Comparison of ENCODE assay signal across 16 cellular contexts in the genomic region with DNA sequence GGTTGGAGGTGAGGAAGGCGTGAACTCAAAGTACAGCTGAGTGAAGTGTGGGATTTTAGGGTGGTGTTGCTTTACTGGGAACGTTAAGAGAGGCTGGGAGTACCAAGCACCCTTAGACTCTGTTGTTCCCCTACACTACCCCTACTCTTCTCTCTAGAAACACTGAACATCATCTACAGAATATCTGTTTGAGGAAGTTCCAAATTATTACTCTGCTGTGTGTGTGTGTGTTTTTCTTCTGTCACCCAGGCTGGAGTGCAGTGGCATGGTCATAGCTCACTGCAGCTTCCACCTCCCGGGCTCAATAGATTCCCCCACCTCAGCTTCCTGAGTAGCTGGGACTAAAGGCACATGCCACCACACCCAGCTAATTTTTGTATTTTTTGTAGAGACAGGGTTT.
DNase-seq lines count a peak whose midpoint lies in the region; ATAC-seq, FAIRE-seq and TF ChIP-seq lines count a peak whose summit lies in the region.
"Had no signal": no experiment of that assay in that cellular context is flagged by ENCODE, and none has a peak within 500 bp of the region (broad histone marks: within the 10 kb centered on the region; RNA-seq: fewer than 3 reads in every experiment).

No MANE protein-coding gene starts in this region.

- TF ChIP-seq EP300 in GM12878 (IDR thresholded peaks at IDR 0.05; ENCODE audit: borderline replicate concordance in 1 of 2, control insufficient read depth in 1 of 2, low read depth in 2 of 2, low read length in 2 of 2), result no peak

- H4K5ac ChIP-seq in H9 (ENCODE audit: insufficient read length, low read depth, low read length), result no peak overlapping the region

- CTCF ChIA-PET in GM12878 (lab: Yijun Ruan, JAX), result interaction anchor here (0.8 to 5.7 kb wide), 16 partner anchors 9 to 283 kb away, joined by 3 to 26 read pairs (median 4); partner anchors contain the start of gene GRPR

- H3K4me3 ChIP-seq in GM12878 (no peak overlapping the region), trophoblast cell (ENCODE audit: low read depth, low read length) (no peak overlapping the region), prostate gland (no peak overlapping the region)
- H3K4me3 ChIP-seq: K562 had no signal

- H3K79me1 ChIP-seq in H9 (ENCODE audit: insufficient read depth, low read depth, low read length, poor library complexity, severe bottlenecking) (no peaks in the 10 kb centered on the region), trophoblast cell (ENCODE audit: low read length) (no peaks in the 10 kb centered on the region)

- intact Hi-C loops in GM12878 (cut with micrococcal nuclease; ENCODE audit: unreplicated experiment), result loop anchor here (5.0 to 10.0 kb wide), 2 partner anchors 281 to 373 kb away; no protein-coding TSS in a partner anchor
- intact Hi-C loops in prostate gland (cut with DNase I), result no loop called here

- H3K27ac ChIP-seq in H9 (ENCODE audit: insufficient read length, low read depth, low read length), result no peak overlapping the region
- no peak overlapping the region for H3K27ac ChIP-seq in GM12878 (ENCODE audit: control insufficient read depth, insufficient read depth)
- no peak overlapping the region for H3K27ac ChIP-seq in trophoblast cell (ENCODE audit: low read depth, low read length)
- no peak overlapping the region for H3K27ac ChIP-seq in prostate gland

- DNase-seq in H9 (no peak), NOMO-1 (lab: John Stamatoyannopoulos, UW; ENCODE audit: unreplicated experiment in 2 of 2) (peak; percentile 33 to 45), GM12878 (ENCODE audit: low read depth, low spot score) (no peak), trophoblast cell (no peak), prostate gland (ENCODE audit: low spot score) (no peak)
- no peak for DNase-seq in stimulated activated CD4-positive, alpha-beta T cell treated with anti-CD3 and anti-CD28 coated beads, Interleukin-4, amount 100 ng/mL, for 1 hour
- DNase-seq: BE2C; GOT3; NCI-H2029 treated with DMSO at 0.1 percent for 48 hours; NCI-H226; NK-92 treated with Interleukin-12 subunit alpha and Interleukin-12 subunit beta, amount 100 ng/mL, for 24 hours; Right ventricle myocardium superior; T-cell had no signal

- no peak overlapping the region for H2BK20ac ChIP-seq in H9 (ENCODE audit: low read depth, low read length, poor library complexity, severe bottlenecking)

- RAD21 ChIA-PET in GM12878 (lab: Charles Lee; ENCODE audit: unreplicated experiment), result interaction anchor here (1.5 to 3.9 kb wide), 6 partner anchors 18 to 280 kb away, joined by 4 to 17 read pairs (median 10); partner anchors contain the start of gene GRPR

- H3K79me2 ChIP-seq in H9 (ENCODE audit: insufficient read depth, low read length) (no peaks in the 10 kb centered on the region), GM12878 (ENCODE audit: control insufficient read depth, insufficient read depth, low read length) (no peaks in the 10 kb centered on the region), trophoblast cell (ENCODE audit: control insufficient read depth, insufficient read depth, low read length, poor library complexity) (no peaks in the 10 kb centered on the region)

- BruUV-seq in GM12878 (replicated peaks; lab: Mats Ljungman, UMichigan), result no TSS peak

- H3K9ac ChIP-seq in H9 (ENCODE audit: extremely low read depth, insufficient read length, low read length) (no peak overlapping the region), GM12878 (ENCODE audit: control insufficient read depth, insufficient read depth, low read length) (no peak overlapping the region), trophoblast cell (ENCODE audit: low read length) (no peak overlapping the region)

- TF ChIP-seq CTCF in H9 (conservative IDR thresholded peaks at IDR 0.05), result no peak
- no peak for TF ChIP-seq CTCF in GM12878 (IDR thresholded peaks at IDR 0.05 in 2 of 3, conservative IDR thresholded peaks at IDR 0.05 in 1 of 3; ENCODE audit: control insufficient read depth in 2 of 3, extremely low read depth in 1 of 3, insufficient read depth in 1 of 3, low read depth in 3 of 3, low read length in 3 of 3)
- TF ChIP-seq CTCF in prostate gland (IDR thresholded peaks at IDR 0.05), result no peak

- peak overlapping the region in 2 of 3 experiments; percentile 28 to 41; a peak in 3 of 7 replicates for H3K27ac Mint-ChIP-seq in H9
- H3K27ac Mint-ChIP-seq: T-cell had no signal

- no peak overlapping the region for H3K4me3 Mint-ChIP-seq in H9
- H3K4me3 Mint-ChIP-seq: CD4-positive, CD25-positive, alpha-beta regulatory T cell; T-cell had no signal

- no peak overlapping the region for H4K12ac ChIP-seq in trophoblast cell (ENCODE audit: low read depth, low read length)

- no peak overlapping the region for H2BK12ac ChIP-seq in H9 (ENCODE audit: insufficient read length, low read depth, low read length)
- H2BK12ac ChIP-seq in trophoblast cell (ENCODE audit: low read length), result peak overlapping the region; percentile 40

- H2AK5ac ChIP-seq in H9 (ENCODE audit: insufficient read length, low read length) (no peak overlapping the region), trophoblast cell (ENCODE audit: low read length) (no peak overlapping the region)

- H3K18ac ChIP-seq in H9 (ENCODE audit: insufficient read length, low read depth, low read length) (no peak overlapping the region), trophoblast cell (ENCODE audit: low read length) (no peak overlapping the region)

- H2BK120ac ChIP-seq in H9 (ENCODE audit: low read depth, low read length, poor library complexity, severe bottlenecking), result no peak overlapping the region
- H2BK120ac ChIP-seq in trophoblast cell (ENCODE audit: insufficient read depth, low read length, poor library complexity), result no peak overlapping the region

- H3K14ac ChIP-seq in H9 (ENCODE audit: insufficient read depth, low read length) (no peak overlapping the region), trophoblast cell (ENCODE audit: low read length) (no peak overlapping the region)

- H3K36me3 ChIP-seq in GM12878 (ENCODE audit: control insufficient read depth in 2 of 2, insufficient read depth in 2 of 2, low read length in 1 of 2) (no peaks in the 10 kb centered on the region), trophoblast cell (ENCODE audit: control insufficient read depth in 1 of 2, insufficient read depth in 2 of 2, low read length in 2 of 2) (no peaks in the 10 kb centered on the region), prostate gland (no peaks in the 10 kb centered on the region)
- H3K36me3 ChIP-seq: BE2C had no signal

- no peaks in the 10 kb centered on the region for H3K9me3 ChIP-seq in H9 (ENCODE audit: control insufficient read depth, low read depth, low read length)
- no peaks in the 10 kb centered on the region for H3K9me3 ChIP-seq in GM12878 (replicated peaks; ENCODE audit: control insufficient read depth, insufficient read depth, low read length)
- no peaks in the 10 kb centered on the region for H3K9me3 ChIP-seq in trophoblast cell (ENCODE audit: insufficient read depth, low read depth, low read length)
- no peaks in the 10 kb centered on the region for H3K9me3 ChIP-seq in prostate gland
- H3K9me3 ChIP-seq: BE2C had no signal

- H2BK5ac ChIP-seq in H9 (ENCODE audit: insufficient read length, low read length) (no peak overlapping the region), trophoblast cell (ENCODE audit: low read depth, low read length, poor library complexity) (no peak overlapping the region)

- no peaks in the 10 kb centered on the region for H3K27me3 Mint-ChIP-seq in H9 (ENCODE audit: low read depth)

- no peaks in the 10 kb centered on the region for H4K20me1 ChIP-seq in H9 (ENCODE audit: control insufficient read depth, insufficient read depth, insufficient read length)
- no peaks in the 10 kb centered on the region for H4K20me1 ChIP-seq in GM12878 (ENCODE audit: control insufficient read depth, insufficient read depth)

- H3K23me2 ChIP-seq in H9 (ENCODE audit: insufficient read length, low read depth, low read length, poor library complexity, severe bottlenecking), result no peaks in the 10 kb centered on the region

- H4K91ac ChIP-seq in H9 (ENCODE audit: insufficient read length, low read depth, low read length), result no peak overlapping the region
- no peak overlapping the region for H4K91ac ChIP-seq in trophoblast cell (ENCODE audit: low read depth, low read length)

- in situ Hi-C loops in GM12878 (cut with MboI), result no loop called here

- no peak overlapping the region for H2BK15ac ChIP-seq in H9 (ENCODE audit: low read depth, low read length)

- H2AFZ ChIP-seq in H9 (ENCODE audit: low read length) (no peak overlapping the region), GM12878 (ENCODE audit: control insufficient read depth, low read depth, low read length) (no peak overlapping the region), trophoblast cell (ENCODE audit: insufficient read depth, low read length, poor library complexity) (no peak overlapping the region)

- no peaks in the 10 kb centered on the region for H3K27me3 ChIP-seq in H9 (ENCODE audit: insufficient read depth, low read length)
- no peaks in the 10 kb centered on the region for H3K27me3 ChIP-seq in GM12878 (replicated peaks in 1 of 2; ENCODE audit: control insufficient read depth in 2 of 2, insufficient read depth in 2 of 2, low read length in 1 of 2)
- no peaks in the 10 kb centered on the region for H3K27me3 ChIP-seq in trophoblast cell (ENCODE audit: insufficient read depth, low read length)
- no peaks in the 10 kb centered on the region for H3K27me3 ChIP-seq in prostate gland (replicated peaks; ENCODE audit: insufficient read depth)
- H3K27me3 ChIP-seq: BE2C had no signal

- SMC1A ChIA-PET in GM12878 (lab: Charles Lee; ENCODE audit: uncharacterized antibody, unreplicated experiment), result interaction anchor here (0.7 to 4.8 kb wide), 12 partner anchors 17 to 513 kb away, joined by 3 to 36 read pairs (median 4); partner anchors contain the start of gene GRPR

- H3T11ph ChIP-seq in H9 (ENCODE audit: low read length), result no peak overlapping the region

- H3K4me2 ChIP-seq in H9 (ENCODE audit: insufficient read depth, insufficient read length, low read length) (no peak overlapping the region), GM12878 (ENCODE audit: control insufficient read depth, insufficient read depth) (no peak overlapping the region), trophoblast cell (ENCODE audit: low read length) (no peak overlapping the region)

- H3K4me1 ChIP-seq in H9 (ENCODE audit: insufficient read depth, low read length), result peaks cover 7% of the 10 kb centered on the region
- H3K4me1 ChIP-seq in GM12878 (ENCODE audit: control insufficient read depth, insufficient read depth, low read length), result no peaks in the 10 kb centered on the region
- peaks cover 0 to 8% of the 10 kb centered on the region in 2 experiments for H3K4me1 ChIP-seq in trophoblast cell (ENCODE audit: control insufficient read depth in 1 of 2, insufficient read depth in 2 of 2, low read length in 2 of 2)
- H3K4me1 ChIP-seq in prostate gland (replicated peaks), result no peaks in the 10 kb centered on the region
- H3K4me1 ChIP-seq: BE2C had no signal

- no peak overlapping the region for H3K56ac ChIP-seq in H9 (ENCODE audit: insufficient read length, low read depth, low read length)

- no CpG with 5 or more reads among the region's 3 CpGs for WGBS in H9 (ENCODE audit: extremely low coverage, insufficient read length, low lambda C conversion rate)
- 30% methylated on average over 3 of the region's 3 CpGs for WGBS in GM12878 (ENCODE audit: insufficient coverage, insufficient replicate concordance, low lambda C conversion rate, missing lambda C conversion rate)
- no CpG with 5 or more reads among the region's 3 CpGs for WGBS in trophoblast cell (ENCODE audit: extremely low coverage, insufficient coverage, insufficient read length)
- 73% methylated on average over 3 of the region's 3 CpGs for WGBS in prostate gland

- H3K23ac ChIP-seq in H9 (ENCODE audit: insufficient read length, low read depth, low read length), result no peak overlapping the region
- no peak overlapping the region for H3K23ac ChIP-seq in trophoblast cell (ENCODE audit: low read length)

- ATAC-seq in GM12878 (peak; percentile 36; the same call in 2 of the 3 replicates), HG03520 (IDR thresholded peaks at IDR 0.05; ENCODE audit: unreplicated experiment) (no peak)
- ATAC-seq: T-cell had no signal

- H3K4ac ChIP-seq in H9 (ENCODE audit: low read depth, low read length) (no peak overlapping the region), trophoblast cell (ENCODE audit: low read depth, low read length) (no peak overlapping the region)

- POLR2A ChIA-PET in GM12878 (lab: Charles Lee), result no interaction called here

- H3K4me1 Mint-ChIP-seq in H9, result peaks cover 27 to 40% of the 10 kb centered on the region in 2 experiments
- H3K4me1 Mint-ChIP-seq: T-cell had no signal

- H4K8ac ChIP-seq in H9 (replicated peaks; ENCODE audit: insufficient read length, low read depth, low read length) (no peak overlapping the region), trophoblast cell (ENCODE audit: low read depth, low read length) (no peak overlapping the region)

- H3K9me3 Mint-ChIP-seq in H9, result peaks cover 0 to under 1% of the 10 kb centered on the region in 2 experiments; a peak in 2 of 5 replicates
- H3K9me3 Mint-ChIP-seq: CD4-positive, CD25-positive, alpha-beta regulatory T cell; T-cell had no signal

- TF ChIP-seq RAD21 in GM12878 (IDR thresholded peaks at IDR 0.05; ENCODE audit: insufficient read depth, low read depth, low read length), result no peak

- peaks cover 0 to 4% (median under 1%) of the 10 kb centered on the region in 3 experiments; a peak in 4 of 7 replicates for H3K36me3 Mint-ChIP-seq in H9 (ENCODE audit: insufficient read depth in 1 of 3, low read depth in 3 of 3)
- H3K36me3 Mint-ChIP-seq: CD4-positive, CD25-positive, alpha-beta regulatory T cell; T-cell had no signal

- no peak for FAIRE-seq in GM12878 (lab: Jason Lieb, UNC)
- FAIRE-seq: K562 had no signal

- TF ChIP-seq POLR2A in GM12878 (IDR thresholded peaks at IDR 0.05; ENCODE audit: low read depth, low read length) (no peak), prostate gland (IDR thresholded peaks at IDR 0.05) (no peak)

Comparison
In these comparisons a context has a peak if more than half of its experiments do, and no peak if none do; other contexts are left out.
1. DNase-seq: peak in NOMO-1 (2 of 2); none in H9 (single experiment), GM12878 (single experiment), trophoblast cell (0 of 2), prostate gland (single experiment) and stimulated activated CD4-positive, alpha-beta T cell treated with anti-CD3 and anti-CD28 coated beads, Interleukin-4, amount 100 ng/mL, for 1 hour (single experiment).